29 cellular contexts compared by ENCODE assay signal in genomic region chr5:133658327-133658726, GRCh38. TPM values are rescaled to one million over a fixed set of nuclear protein-coding genes. Genes with fewer than 3 reads are reported as not detected.
"Had no signal": no experiment of that assay in that cellular context is flagged by ENCODE, and none has a peak within 500 bp of the region (broad histone marks: within the 10 kb centered on the region; RNA-seq: fewer than 3 reads in every experiment).

No MANE protein-coding gene starts in this region.

- H3K27ac ChIP-seq: colonic mucosa, dorsolateral prefrontal cortex, left ventricle myocardium inferior, sigmoid colon, transverse colon had no signal

- H3K4me1 ChIP-seq: colonic mucosa, left ventricle myocardium inferior, sigmoid colon, transverse colon had no signal

- ATAC-seq: activated T-cell treated with anti-CD3 and anti-CD28 coated beads, Interleukin-2, amount 50 U/mL, for 4 hours; effector memory CD8-positive, alpha-beta T cell; esophagus mucosa; natural killer cell; stimulated activated memory B cell treated with anti-CD40 and anti-IgM and Interleukin-4, amounts not matched to agents 10 μg/mL and 1 μg/mL and 100 μg/mL, for 72 hours had no signal

- DNase-seq: activated CD4-positive, alpha-beta T cell treated with anti-CD3 and anti-CD28 coated beads for 4 hours; activated CD4-positive, alpha-beta T cell treated with anti-CD3 and anti-CD28 coated beads, Interleukin-2, amount 50 U/mL, for 48 hours; activated CD4-positive, CD25-positive, alpha-beta regulatory T cell; activated CD8-positive, alpha-beta memory T cell treated with anti-CD3 and anti-CD28 coated beads, Interleukin-2, amount 50 U/mL, for 48 hours; activated naive CD4-positive, alpha-beta T cell treated with Interleukin-2 at 50 U/mL for 16 hours; activated naive CD8-positive, alpha-beta T cell treated with anti-CD3 and anti-CD28 coated beads, Interleukin-2, amount 10 ng/mL, durations not matched to agents 7 days and 5 days; activated T-cell treated with anti-CD3 and anti-CD28 coated beads, Interleukin-2, amount 50 U/mL, for 4 hours; amniotic stem cell; colonic mucosa; dorsolateral prefrontal cortex; effector memory CD8-positive, alpha-beta T cell; foreskin melanocyte; glutamatergic neuron; hippocampal formation; left ventricle myocardium inferior; natural killer cell; retina; sigmoid colon; stimulated activated CD4-positive, alpha-beta T cell treated with anti-CD3 and anti-CD28 coated beads, Interleukin-15, amount 100 ng/mL, for 24 hours; transverse colon had no signal

- H3K27me3 ChIP-seq: colonic mucosa, sigmoid colon had no signal

- H3K4me3 Mint-ChIP-seq: activated naive CD8-positive, alpha-beta T cell treated with anti-CD3 and anti-CD28 coated beads, Interleukin-2, amount 10 ng/mL, durations not matched to agents 7 days and 5 days; activated T-cell treated with anti-CD3 and anti-CD28 coated beads, Interleukin-2, amount 50 U/mL, for 4 hours; effector memory CD8-positive, alpha-beta T cell; mesothelial cell of epicardium; natural killer cell; stimulated activated memory B cell treated with anti-CD40 and anti-IgM and Interleukin-4, amounts not matched to agents 10 μg/mL and 1 μg/mL and 100 μg/mL, for 72 hours had no signal

- H3K4me1 Mint-ChIP-seq: activated naive CD8-positive, alpha-beta T cell treated with anti-CD3 and anti-CD28 coated beads, Interleukin-2, amount 10 ng/mL, durations not matched to agents 7 days and 5 days; natural killer cell had no signal

- H3K9me3 ChIP-seq: colonic mucosa, left ventricle myocardium inferior, sigmoid colon, transverse colon had no signal

- H3K4me3 ChIP-seq: colonic mucosa, dorsolateral prefrontal cortex, left ventricle myocardium inferior, sigmoid colon, smooth muscle cell, transverse colon had no signal

- H3K27ac Mint-ChIP-seq: activated naive CD8-positive, alpha-beta T cell treated with anti-CD3 and anti-CD28 coated beads, Interleukin-2, amount 10 ng/mL, durations not matched to agents 7 days and 5 days; activated T-helper 2 cell treated with anti-CD3 and anti-CD28 coated beads, Interferon-gamma antibody, Interleukin-2, Interleukin-4, amounts not matched to agents 10 μg/mL and 5 μg/mL and 100 μg/mL, durations not matched to agents 14 hours and 24 hours and 36 hours; effector memory CD8-positive, alpha-beta T cell; mesothelial cell of epicardium; natural killer cell; progenitor cell of endocrine pancreas; stimulated activated memory B cell treated with anti-CD40 and anti-IgM and Interleukin-4, amounts not matched to agents 10 μg/mL and 1 μg/mL and 100 μg/mL, for 72 hours had no signal

- H3K9me3 Mint-ChIP-seq: activated naive CD8-positive, alpha-beta T cell treated with anti-CD3 and anti-CD28 coated beads, Interleukin-2, amount 10 ng/mL, durations not matched to agents 7 days and 5 days; activated T-cell treated with anti-CD3 and anti-CD28 coated beads, Interleukin-2, amount 50 U/mL, for 4 hours; activated T-helper 2 cell treated with anti-CD3 and anti-CD28 coated beads, Interferon-gamma antibody, Interleukin-2, Interleukin-4, amounts not matched to agents 10 μg/mL and 5 μg/mL and 100 μg/mL, durations not matched to agents 14 hours and 24 hours and 36 hours; effector memory CD8-positive, alpha-beta T cell; mesothelial cell of epicardium; natural killer cell; stimulated activated memory B cell treated with anti-CD40 and anti-IgM and Interleukin-4, amounts not matched to agents 10 μg/mL and 1 μg/mL and 100 μg/mL, for 72 hours had no signal

- H3K36me3 ChIP-seq: colonic mucosa, left ventricle myocardium inferior, sigmoid colon, transverse colon had no signal

- H3K4me2 ChIP-seq: smooth muscle cell had no signal

RNA-seq across cellular contexts. Expression of gene FSTL4, which starts 46.0 kb away (rescaled TPM):
- total RNA-seq: bronchial epithelial cell, endothelial cell of umbilical vein, left ventricle myocardium inferior, osteocyte had no signal
- polyA plus RNA-seq: smooth muscle cell had no signal
